In the genomic region with DNA sequence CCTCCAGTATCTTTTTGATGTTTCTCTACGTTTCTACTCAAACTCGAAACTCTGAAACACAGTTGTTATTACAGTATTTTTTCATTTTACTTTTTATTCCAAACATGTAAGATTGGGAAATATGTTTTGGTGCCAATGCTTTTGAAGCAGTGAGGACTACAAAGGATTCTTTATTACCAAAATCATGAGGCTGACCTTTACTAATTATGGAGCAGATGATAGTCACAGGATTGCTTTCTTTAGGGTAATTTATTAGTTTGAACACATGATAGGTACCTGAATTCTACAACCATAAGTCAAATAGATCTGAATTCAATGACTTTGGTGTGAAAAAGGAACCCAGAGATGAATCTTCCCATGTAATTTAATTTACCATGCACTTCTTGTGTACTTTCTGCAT, we compare ENCODE assay signal across 25 cellular contexts.
"Had no signal": no experiment of that assay in that cellular context is flagged by ENCODE, and none has a peak within 500 bp of the region (broad histone marks: within the 10 kb centered on the region; RNA-seq: fewer than 3 reads in every experiment).

No MANE protein-coding gene starts in this region.

- DNase-seq: stimulated activated CD4-positive, alpha-beta T cell treated with anti-CD3 and anti-CD28 coated beads, Interleukin-2, amount 100 ng/mL, for 48 hours; stimulated activated CD4-positive, alpha-beta T cell treated with anti-CD3 and anti-CD28 coated beads, Interleukin-4, amount 100 ng/mL, for 1 hour; stimulated activated CD4-positive, alpha-beta T cell treated with anti-CD3 and anti-CD28 coated beads, Interleukin-4, amount 100 ng/mL, for 24 hours; stimulated activated CD4-positive, alpha-beta T cell treated with anti-CD3 and anti-CD28 coated beads, Interleukin-4, amount 100 ng/mL, for 4 hours; stimulated activated CD8-positive, alpha-beta memory T cell treated with anti-CD3 and anti-CD28 coated beads, Interleukin-4, amount 100 ng/mL, for 48 hours; stimulated activated naive B cell treated with anti-CD40 and anti-IgM and Interleukin-4, amounts not matched to agents 10 μg/mL and 1 μg/mL and 100 μg/mL, for 72 hours; stimulated activated naive CD4-positive, alpha-beta T cell; stimulated activated naive CD4-positive, alpha-beta T cell treated with Interleukin-2 at 50 U/mL for 16 hours; stimulated activated naive CD8-positive, alpha-beta T cell treated with anti-CD3 and anti-CD28 coated beads, Interleukin-15, amount 100 ng/mL, for 72 hours; stimulated activated naive CD8-positive, alpha-beta T cell treated with anti-CD3 and anti-CD28 coated beads, Interleukin-15, Interleukin-2, amounts not matched to agents 100 U/mL and 50 U/mL, for 24 hours; stomach; substantia nigra; thyroid gland; tibial artery; transverse colon; trophoblast cell; upper lobe of left lung; upper lobe of right lung; uterus had no signal

- H3K9me3 ChIP-seq: suprapubic skin, thoracic aorta, thyroid gland, transverse colon, upper lobe of left lung, upper lobe of right lung, uterus, vagina had no signal

- H3K27me3 ChIP-seq: stomach, suprapubic skin, thyroid gland, tibial artery, tibial nerve, transverse colon, upper lobe of left lung, upper lobe of right lung, uterus, vagina had no signal

- H3K36me3 ChIP-seq: stomach, suprapubic skin, thoracic aorta, thyroid gland, tibial artery, tibial nerve, transverse colon, upper lobe of left lung, upper lobe of right lung, uterus, vagina had no signal

- H3K27ac ChIP-seq: stomach, suprapubic skin, thoracic aorta, thyroid gland, tibial artery, tibial nerve, transverse colon, upper lobe of left lung, upper lobe of right lung, uterus, vagina had no signal

- ATAC-seq: stimulated activated effector memory CD8-positive, alpha-beta T cell treated with anti-CD3 and anti-CD28 coated beads, Interleukin-12 subunit alpha, Interleukin-12 subunit beta, amount 100 ng/mL, for 72 hours; stimulated activated memory B cell treated with anti-CD40 and anti-IgM and Interleukin-4, amounts not matched to agents 10 μg/mL and 1 μg/mL and 100 μg/mL, for 72 hours; stimulated activated naive B cell treated with anti-CD40 and anti-IgM and Interleukin-4, amounts not matched to agents 10 μg/mL and 1 μg/mL and 100 μg/mL, for 72 hours; stimulated activated naive CD8-positive, alpha-beta T cell treated with anti-CD3 and anti-CD28 coated beads, Interleukin-15, amount 100 ng/mL, for 72 hours; stimulated activated naive CD8-positive, alpha-beta T cell treated with anti-CD3 and anti-CD28 coated beads, Interleukin-15, Interleukin-2, amounts not matched to agents 100 U/mL and 50 U/mL, for 24 hours; upper lobe of right lung had no signal

- H3K4me3 ChIP-seq: stomach, suprapubic skin, thoracic aorta, thyroid gland, tibial artery, tibial nerve, transverse colon, upper lobe of left lung, upper lobe of right lung, uterus, vagina had no signal

- H3K4me1 ChIP-seq: stomach, suprapubic skin, thyroid gland, tibial artery, tibial nerve, transverse colon, upper lobe of left lung, upper lobe of right lung, uterus, vagina had no signal
